Comparison of ENCODE assay signal across 15 cellular contexts in genomic region chr15:37045859-37046318, GRCh38. TPM values are rescaled to one million over a fixed set of nuclear protein-coding genes. Genes with fewer than 3 reads are reported as not detected.
A peak's percentile ranks its signal among the peaks of the same experiment; 100 is the strongest.
DNase-seq lines count a peak whose midpoint lies in the region; ATAC-seq and TF ChIP-seq lines count a peak whose summit lies in the region.
"Had no signal": no experiment of that assay in that cellular context is flagged by ENCODE, and none has a peak within 500 bp of the region (broad histone marks: within the 10 kb centered on the region; RNA-seq: fewer than 3 reads in every experiment).

No MANE protein-coding gene starts in this region.

- CTCF ChIA-PET in WTC11 (lab: Charles Lee) = interaction anchor here (0.7 to 1.4 kb wide), 3 partner anchors 10 to 59 kb away, joined by 3 to 6 read pairs (median 4); no protein-coding TSS in a partner anchor

- POLR2A ChIA-PET in WTC11 (lab: Charles Lee) = interaction anchor here (1.5 kb wide), 1 partner anchor 50 kb away, joined by 3 read pairs; no protein-coding TSS in a partner anchor

- H3K9me3 ChIP-seq in MM.1S (replicated peaks; ENCODE audit: insufficient read depth, low read length) = no peaks in the 10 kb centered on the region
- H3K9me3 ChIP-seq: A549 had no signal

- H2AFZ ChIP-seq in MM.1S (ENCODE audit: low read length) = no peak overlapping the region

- TF ChIP-seq CTCF in WTC11 (IDR thresholded peaks at IDR 0.05) (no peak), MM.1S (IDR thresholded peaks at IDR 0.05; ENCODE audit: low read length) (no peak)

- no peaks in the 10 kb centered on the region for H3K9me2 ChIP-seq in MM.1S (replicated peaks; ENCODE audit: insufficient read depth, low read length)

- H3K79me2 ChIP-seq in MM.1S (ENCODE audit: low read length) = no peaks in the 10 kb centered on the region

- H3K27ac ChIP-seq in temporal lobe (ENCODE audit: low read depth, low read length) (peak overlapping the region; percentile 4), MM.1S (ENCODE audit: low read length) (no peak overlapping the region)
- H3K27ac ChIP-seq: A549, foreskin keratinocyte had no signal

- H3F3A ChIP-seq in MM.1S (ENCODE audit: insufficient read depth, low read length) = no peaks in the 10 kb centered on the region

- H3K27me3 Mint-ChIP-seq in WTC11 (ENCODE audit: low read depth) = no peaks in the 10 kb centered on the region; the same call in none of the 2 replicates

- no peaks in the 10 kb centered on the region for H3K27me3 ChIP-seq in MM.1S (replicated peaks; ENCODE audit: insufficient read depth, low read length)
- H3K27me3 ChIP-seq: foreskin keratinocyte had no signal

- no peaks in the 10 kb centered on the region for H3K36me3 ChIP-seq in MM.1S (replicated peaks; ENCODE audit: insufficient read depth, low read length)

- no peaks in the 10 kb centered on the region for H4K20me1 ChIP-seq in MM.1S (ENCODE audit: insufficient read depth, low read length)

- peaks cover 40% of the 10 kb centered on the region for H3K4me1 Mint-ChIP-seq in WTC11
- H3K4me1 Mint-ChIP-seq: activated T-helper 17 cell treated with anti-CD3 and anti-CD28 coated beads, Interleukin-2, amount 50 U/mL, for 72 hours had no signal

- H3K4me1 ChIP-seq in MM.1S (ENCODE audit: low read length) = 0 out of 2 replicates have a peak, but pooled peaks cover 5% of the 10 kb centered on the region
- H3K4me1 ChIP-seq: A549, foreskin keratinocyte had no signal

- no peak overlapping the region for H3K9ac ChIP-seq in MM.1S (ENCODE audit: low read length)

- ATAC-seq in WTC11 = peak; percentile 94
- no peak for ATAC-seq in HG02981 (IDR thresholded peaks at IDR 0.05; ENCODE audit: unreplicated experiment)
- ATAC-seq: A549; activated T-helper 17 cell treated with anti-CD3 and anti-CD28 coated beads, Interleukin-2, amount 50 U/mL, for 72 hours; foreskin keratinocyte had no signal

- H3K36me3 Mint-ChIP-seq in WTC11 = no peaks in the 10 kb centered on the region

- H3K9me3 Mint-ChIP-seq in WTC11 = peaks cover 4% of the 10 kb centered on the region; the same call in 1 of the 2 replicates
- H3K9me3 Mint-ChIP-seq: activated T-helper 17 cell treated with anti-CD3 and anti-CD28 coated beads, Interleukin-2, amount 50 U/mL, for 72 hours had no signal

- DNase-seq in NCI-H2081 (lab: John Stamatoyannopoulos, UW) = peak; percentile 46 to 75
- DNase-seq in NCI-H2081 treated with DMSO at 0.1 percent for 48 hours (lab: John Stamatoyannopoulos, UW) = no peak
- peak; percentile 46 for DNase-seq in WTC11 (ENCODE audit: low spot score)
- peak; percentile 68 for DNase-seq in iPS-NIHi11 (ENCODE audit: low spot score)
- no peak for DNase-seq in activated T-cell treated with anti-CD3 and anti-CD28 coated beads, Interleukin-2, amount 50 U/mL, for 1 hour
- no peak for DNase-seq in MM.1S
- DNase-seq: activated CD4-positive, alpha-beta T cell treated with anti-CD3 and anti-CD28 coated beads for 1 hour; DMS153; foreskin keratinocyte; NCI-H2029 treated with DMSO at 0.1 percent for 48 hours; stimulated activated CD8-positive, alpha-beta memory T cell treated with anti-CD3 and anti-CD28 coated beads, Interleukin-4, amount 100 ng/mL, for 48 hours had no signal

- no peak overlapping the region for H3K4me3 ChIP-seq in MM.1S (ENCODE audit: low read length)
- H3K4me3 ChIP-seq: A549 had no signal

- peak overlapping the region; percentile 68 for H3K4me3 Mint-ChIP-seq in WTC11
- H3K4me3 Mint-ChIP-seq: activated T-helper 17 cell treated with anti-CD3 and anti-CD28 coated beads, Interleukin-2, amount 50 U/mL, for 72 hours had no signal

- peak overlapping the region; percentile 95 for H3K27ac Mint-ChIP-seq in WTC11
- H3K27ac Mint-ChIP-seq: activated T-helper 17 cell treated with anti-CD3 and anti-CD28 coated beads, Interleukin-2, amount 50 U/mL, for 72 hours had no signal

- H3K4me2 ChIP-seq in MM.1S (ENCODE audit: low read depth, low read length) = no peak overlapping the region
- H3K4me2 ChIP-seq: A549 had no signal

TF ChIP-seq in WTC11, 78 proteins besides CTCF, POLR2A, EP300 and RAD21:
- TF ChIP-seq SP1 (CRISPR knock-in tag; conservative IDR thresholded peaks at IDR 0.05) (0 out of 2 replicates have a peak, but pooled peaks have one; percentile 36), ZNF532 (CRISPR knock-in tag; IDR thresholded peaks at IDR 0.05; ENCODE audit: borderline replicate concordance) (no peak), ZNF263 (CRISPR knock-in tag; IDR thresholded peaks at IDR 0.05; ENCODE audit: low read depth) (no peak), SOX15 (CRISPR knock-in tag; IDR thresholded peaks at IDR 0.05) (no peak), CBFB (CRISPR knock-in tag; IDR thresholded peaks at IDR 0.05; ENCODE audit: low read depth) (no peak), OVOL2 (CRISPR knock-in tag; IDR thresholded peaks at IDR 0.05; ENCODE audit: borderline replicate concordance) (no peak), KAT7 (CRISPR knock-in tag; IDR thresholded peaks at IDR 0.05; ENCODE audit: borderline replicate concordance) (no peak), PRRX2 (CRISPR knock-in tag; IDR thresholded peaks at IDR 0.05) (no peak), FOXK1 (CRISPR knock-in tag; IDR thresholded peaks at IDR 0.05) (peak; percentile 40; the same call in 1 of the 2 replicates), IRF1 (CRISPR knock-in tag; IDR thresholded peaks at IDR 0.05) (no peak), RORB (CRISPR knock-in tag; IDR thresholded peaks at IDR 0.05) (no peak), CREB1 (CRISPR knock-in tag; IDR thresholded peaks at IDR 0.05) (no peak), ESRRA (CRISPR knock-in tag; IDR thresholded peaks at IDR 0.05; ENCODE audit: borderline replicate concordance) (no peak), ATF2 (CRISPR knock-in tag; IDR thresholded peaks at IDR 0.05; ENCODE audit: borderline replicate concordance, low read depth) (no peak), JAZF1 (CRISPR knock-in tag; IDR thresholded peaks at IDR 0.05) (no peak)

RNA-seq across cellular contexts. Expression of gene MEIS2, which starts 54.5 kb away (rescaled TPM):
- total RNA-seq in WTC11 (2021) (0.30 to 1.2 TPM (median 0.57 TPM) in 3 replicates), temporal lobe (242 TPM)
- total RNA-seq: activated T-helper 17 cell treated with anti-CD3 and anti-CD28 coated beads, Interleukin-2, amount 50 U/mL, for 72 hours had no signal

Comparison
In these comparisons a context has a peak if more than half of its experiments do, and no peak if none do; other contexts are left out.
1. DNase-seq: peak in NCI-H2081 (2 of 2), WTC11 (single experiment) and iPS-NIHi11 (single experiment); none in NCI-H2081 treated with DMSO at 0.1 percent for 48 hours (single experiment), activated T-cell treated with anti-CD3 and anti-CD28 coated beads, Interleukin-2, amount 50 U/mL, for 1 hour (single experiment) and MM.1S (single experiment).
2. RNA of gene MEIS2, which starts 54.5 kb away (total RNA-seq): 242 TPM in temporal lobe (single experiment); 0.30 to 1.2 TPM in WTC11; every median in the first group is over 100 times any median in the second.